Comparison of ENCODE assay signal across 8 cellular contexts in genomic region chr6:45714795-45715507, GRCh38.
A peak's percentile ranks its signal among the peaks of the same experiment; 100 is the strongest.
DNase-seq lines count a peak whose midpoint lies in the region; ATAC-seq and TF ChIP-seq lines count a peak whose summit lies in the region.

No MANE protein-coding gene starts in this region.

- H3K36me3 ChIP-seq in iPS DF 6.9 (ENCODE audit: control insufficient read depth, insufficient read depth, low read length) (no peaks in the 10 kb centered on the region), smooth muscle cell (ENCODE audit: low read depth) (no peaks in the 10 kb centered on the region)

- H3K27ac ChIP-seq in iPS DF 6.9 (ENCODE audit: low read length) (no peak overlapping the region), smooth muscle cell (ENCODE audit: low read depth) (no peak overlapping the region)

- intact Hi-C loops in Calu3 (cut with micrococcal nuclease; ENCODE audit: unreplicated experiment) (loop anchor here (1.0 to 5.0 kb wide), 6 partner anchors 103 to 1084 kb away; no protein-coding TSS in a partner anchor), MCF 10A (cut with micrococcal nuclease) (loop anchor here (1.0 to 5.0 kb wide), 7 partner anchors 98 to 1240 kb away; partner anchors contain the start of gene SUPT3H)

- H3K27me3 ChIP-seq in iPS DF 6.9 (ENCODE audit: control insufficient read depth, insufficient read depth, low read length) (no peaks in the 10 kb centered on the region), smooth muscle cell (ENCODE audit: low read depth) (no peaks in the 10 kb centered on the region)

- H4K20me1 ChIP-seq in smooth muscle cell (ENCODE audit: low read depth) = no peaks in the 10 kb centered on the region

- CTCF ChIA-PET in Calu3 (lab: Charles Lee) = interaction anchor here (0.6 to 1.7 kb wide), 20 partner anchors 10 to 1239 kb away, joined by 3 to 20 read pairs (median 6); partner anchors contain the start of gene SUPT3H
- CTCF ChIA-PET in MCF 10A (lab: Yijun Ruan, JAX) = interaction anchor here (0.6 to 2.5 kb wide), 64 partner anchors 8 to 1283 kb away, joined by 3 to 48 read pairs (median 3); no protein-coding TSS in a partner anchor

- H3F3A ChIP-seq in smooth muscle cell (ENCODE audit: low read depth) = peaks cover 7% of the 10 kb centered on the region

- H3K9me3 Mint-ChIP-seq in Calu3 (ENCODE audit: low read depth, unreplicated experiment) = no peaks in the 10 kb centered on the region
- H3K9me3 Mint-ChIP-seq in MCF 10A (ENCODE audit: unreplicated experiment) = no peaks in the 10 kb centered on the region

- WGBS in iPS DF 6.9 (ENCODE audit: insufficient coverage, insufficient read length) = no CpG with 5 or more reads among the region's 6 CpGs
- WGBS in smooth muscle cell (ENCODE audit: low lambda C conversion rate) = 24% methylated on average over 6 of the region's 6 CpGs

- peak; percentile 31 for ATAC-seq in GM21576 (IDR thresholded peaks at IDR 0.05; ENCODE audit: unreplicated experiment)
- ATAC-seq in T-helper 17 cell = peak; percentile 95
- ATAC-seq in GM19455 (IDR thresholded peaks at IDR 0.05; ENCODE audit: unreplicated experiment) = no peak

- H3K36me3 Mint-ChIP-seq in Calu3 (ENCODE audit: insufficient read depth, unreplicated experiment) (no peaks in the 10 kb centered on the region), T-helper 17 cell (ENCODE audit: low read depth) (no peaks in the 10 kb centered on the region), MCF 10A (ENCODE audit: insufficient read depth, unreplicated experiment) (no peaks in the 10 kb centered on the region)

- H2AFZ ChIP-seq in smooth muscle cell (ENCODE audit: low read depth) = peak overlapping the region; percentile 26

- peak overlapping the region; percentile 19 for H3K4me2 ChIP-seq in smooth muscle cell

- H3K9me3 ChIP-seq in T-helper 17 cell (ENCODE audit: control insufficient read depth, low read length, poor library complexity, severe bottlenecking) (no peaks in the 10 kb centered on the region), iPS DF 6.9 (ENCODE audit: control insufficient read depth, insufficient read depth, low read length) (no peaks in the 10 kb centered on the region), smooth muscle cell (replicated peaks; ENCODE audit: low read depth) (no peaks in the 10 kb centered on the region)

- DNase-seq in Calu3 (peak; percentile 61), NCI-H128 (lab: John Stamatoyannopoulos, UW; ENCODE audit: unreplicated experiment) (peak; percentile 33), T-helper 17 cell (peak in 2 of 3 donors; percentile 10 to 30), MCF 10A (ENCODE audit: unreplicated experiment) (peak; percentile 87), iPS DF 6.9 (ENCODE audit: low read depth, low spot score) (peak; percentile 84), smooth muscle cell (lab: John Stamatoyannopoulos, UW; ENCODE audit: unreplicated experiment) (no peak)

- no TSS peak for BruUV-seq in Calu3 (replicated peaks; lab: Mats Ljungman, UMichigan)
- BruUV-seq in MCF 10A (replicated peaks; lab: Mats Ljungman, UMichigan) = no TSS peak

- H3K79me2 ChIP-seq in smooth muscle cell (ENCODE audit: low read depth) = no peaks in the 10 kb centered on the region

- H3K4me3 ChIP-seq in iPS DF 6.9 (ENCODE audit: low read length) = no peak overlapping the region
- H3K4me3 ChIP-seq in smooth muscle cell = no peak overlapping the region

- POLR2A ChIA-PET in MCF 10A (lab: Yijun Ruan, JAX) = interaction anchor here (0.5 to 1.7 kb wide), 6 partner anchors 68 to 1085 kb away, joined by 3 to 13 read pairs (median 6); partner anchors contain the start of gene SUPT3H

- H3K27ac Mint-ChIP-seq in Calu3 (ENCODE audit: unreplicated experiment) (no peak overlapping the region), T-helper 17 cell (no peak overlapping the region), MCF 10A (ENCODE audit: low read depth, unreplicated experiment) (peak overlapping the region; percentile 13)

- H3K4me3 Mint-ChIP-seq in Calu3 (ENCODE audit: low read depth, unreplicated experiment) = no peak overlapping the region
- peak overlapping the region; percentile 72 for H3K4me3 Mint-ChIP-seq in T-helper 17 cell
- no peak overlapping the region for H3K4me3 Mint-ChIP-seq in MCF 10A (ENCODE audit: unreplicated experiment)

- H3K9ac ChIP-seq in smooth muscle cell (ENCODE audit: low read depth) = no peak overlapping the region

- TF ChIP-seq CTCF in Calu3 (IDR thresholded peaks at IDR 0.05; ENCODE audit: unreplicated experiment) = peak; percentile 54
- TF ChIP-seq CTCF in MCF 10A (IDR thresholded peaks at IDR 0.05; ENCODE audit: unreplicated experiment) = peak; percentile 87
- peak; percentile 71 for TF ChIP-seq CTCF in smooth muscle cell (IDR thresholded peaks at IDR 0.05; ENCODE audit: borderline replicate concordance, insufficient read depth, poor library complexity, severe bottlenecking)

- H3K27me3 Mint-ChIP-seq in Calu3 (ENCODE audit: unreplicated experiment) (peaks cover 25% of the 10 kb centered on the region), T-helper 17 cell (peaks cover 4% of the 10 kb centered on the region), MCF 10A (ENCODE audit: insufficient read depth, unreplicated experiment) (no peaks in the 10 kb centered on the region)

- peaks cover 23% of the 10 kb centered on the region for H3K4me1 Mint-ChIP-seq in Calu3 (ENCODE audit: low read depth, unreplicated experiment)
- H3K4me1 Mint-ChIP-seq in T-helper 17 cell = peaks cover 21% of the 10 kb centered on the region
- H3K4me1 Mint-ChIP-seq in MCF 10A (ENCODE audit: insufficient read depth, unreplicated experiment) = peaks cover 11% of the 10 kb centered on the region

- H3K4me1 ChIP-seq in iPS DF 6.9 (ENCODE audit: control insufficient read depth, insufficient read depth, low read length) = no peaks in the 10 kb centered on the region
- peaks cover 8% of the 10 kb centered on the region for H3K4me1 ChIP-seq in smooth muscle cell (ENCODE audit: low read depth)
